13 cellular contexts compared by ENCODE assay signal in genomic region chr19:34555447-34555846, GRCh38.
DNase-seq lines count a peak whose midpoint lies in the region; TF ChIP-seq lines count a peak whose summit lies in the region.
"Had no signal": no experiment of that assay in that cellular context is flagged by ENCODE, and none has a peak within 500 bp of the region (broad histone marks: within the 10 kb centered on the region; RNA-seq: fewer than 3 reads in every experiment).

No MANE protein-coding gene starts in this region.

- H3K36me3 Mint-ChIP-seq in activated CD4-positive, alpha-beta T cell treated with anti-CD3 and anti-CD28 coated beads, Interleukin-2, amount 10 ng/mL, durations not matched to agents 24 days and 14 days (ENCODE audit: low read depth) = no peaks in the 10 kb centered on the region
- H3K36me3 Mint-ChIP-seq in activated CD4-positive, alpha-beta T cell treated with anti-CD3 and anti-CD28 coated beads, Interleukin-2, amount 10 ng/mL, durations not matched to agents 7 days and 5 days (ENCODE audit: low read depth) = no peaks in the 10 kb centered on the region
- H3K36me3 Mint-ChIP-seq: activated naive CD8-positive, alpha-beta T cell treated with anti-CD3 and anti-CD28 coated beads for 36 hours; CD8-positive, alpha-beta T cell; T-cell had no signal

- intact Hi-C loops in activated CD4-positive, alpha-beta T cell treated with anti-CD3 and anti-CD28 coated beads, Interleukin-2, amount 10 ng/mL, durations not matched to agents 24 days and 14 days (cut with micrococcal nuclease) = no loop called here
- intact Hi-C loops in mammary epithelial cell (cut with micrococcal nuclease) = no loop called here

- TF ChIP-seq CTCF in MM.1S (IDR thresholded peaks at IDR 0.05; ENCODE audit: low read length) = peak; percentile 58
- TF ChIP-seq CTCF in mammary epithelial cell (conservative IDR thresholded peaks at IDR 0.05 in 1 of 2, IDR thresholded peaks at IDR 0.05 in 1 of 2; ENCODE audit: extremely low read depth in 1 of 2, insufficient read depth in 1 of 2, low read depth in 1 of 2, low read length in 2 of 2) = peak; percentile 28 to 48
- TF ChIP-seq CTCF in retinal pigment epithelial cell (conservative IDR thresholded peaks at IDR 0.05; ENCODE audit: low read depth, low read length) = peak; percentile 22

- H4K20me1 ChIP-seq in MM.1S (ENCODE audit: insufficient read depth, low read length) (no peaks in the 10 kb centered on the region), mammary epithelial cell (ENCODE audit: insufficient read depth, low read length) (no peaks in the 10 kb centered on the region)

- dilution Hi-C loops in mammary epithelial cell (cut with HindIII; ENCODE audit: low sequenced_read_pairs) = no loop called here

- H3K27ac ChIP-seq in MM.1S (ENCODE audit: low read length) (no peak overlapping the region), mammary epithelial cell (ENCODE audit: insufficient read depth, low read depth, low read length) (no peak overlapping the region), caudate nucleus (ENCODE audit: low read depth, low read length) (no peak overlapping the region)
- H3K27ac ChIP-seq: heart right ventricle, prostate gland had no signal

- H3K36me3 ChIP-seq in MM.1S (replicated peaks; ENCODE audit: insufficient read depth, low read length) (no peaks in the 10 kb centered on the region), mammary epithelial cell (ENCODE audit: insufficient read depth, low read length) (no peaks in the 10 kb centered on the region)
- H3K36me3 ChIP-seq: heart right ventricle, prostate gland had no signal

- H3K9ac ChIP-seq in MM.1S (ENCODE audit: low read length) (no peak overlapping the region), mammary epithelial cell (ENCODE audit: insufficient read depth, low read length) (no peak overlapping the region)

- H3K4me3 ChIP-seq in MM.1S (ENCODE audit: low read length) = no peak overlapping the region
- H3K4me3 ChIP-seq in mammary epithelial cell (replicated peaks in 1 of 3; ENCODE audit: insufficient read depth in 1 of 3, low read depth in 2 of 3, low read length in 3 of 3) = no peak overlapping the region
- no peak overlapping the region for H3K4me3 ChIP-seq in retinal pigment epithelial cell (ENCODE audit: low read length)
- H3K4me3 ChIP-seq: heart right ventricle, prostate gland had no signal

- H3K9me2 ChIP-seq in MM.1S (replicated peaks; ENCODE audit: insufficient read depth, low read length) = no peaks in the 10 kb centered on the region

- CTCF ChIA-PET in mammary epithelial cell (lab: Charles Lee; ENCODE audit: low non-redundant PET) = no interaction called here
- CTCF ChIA-PET in activated CD4-positive, alpha-beta T cell treated with anti-CD3 and anti-CD28 coated beads, Interleukin-2, amount 10 ng/mL, durations not matched to agents 7 days and 5 days (lab: Charles Lee) = no interaction called here

- H3K9me3 Mint-ChIP-seq in activated CD4-positive, alpha-beta T cell treated with anti-CD3 and anti-CD28 coated beads, Interleukin-2, amount 10 ng/mL, durations not matched to agents 24 days and 14 days = no peaks in the 10 kb centered on the region
- peaks cover 5% of the 10 kb centered on the region for H3K9me3 Mint-ChIP-seq in activated CD4-positive, alpha-beta T cell treated with anti-CD3 and anti-CD28 coated beads, Interleukin-2, amount 10 ng/mL, durations not matched to agents 7 days and 5 days

- in situ Hi-C loops in mammary epithelial cell (cut with MboI; ENCODE audit: low sequenced_read_pairs in 2 of 2) = no loop called here

- no peak overlapping the region for H3K4me3 Mint-ChIP-seq in activated CD4-positive, alpha-beta T cell treated with anti-CD3 and anti-CD28 coated beads, Interleukin-2, amount 10 ng/mL, durations not matched to agents 24 days and 14 days
- no peak overlapping the region for H3K4me3 Mint-ChIP-seq in activated CD4-positive, alpha-beta T cell treated with anti-CD3 and anti-CD28 coated beads, Interleukin-2, amount 10 ng/mL, durations not matched to agents 7 days and 5 days
- H3K4me3 Mint-ChIP-seq: activated naive CD8-positive, alpha-beta T cell treated with anti-CD3 and anti-CD28 coated beads for 36 hours; CD8-positive, alpha-beta T cell; T-cell had no signal

- H2AFZ ChIP-seq in MM.1S (ENCODE audit: low read length) (0 out of 2 replicates have a peak overlapping the region, but pooled peaks have one; percentile 33), mammary epithelial cell (ENCODE audit: low read depth, low read length) (no peak overlapping the region)

- H3K27me3 Mint-ChIP-seq in activated CD4-positive, alpha-beta T cell treated with anti-CD3 and anti-CD28 coated beads, Interleukin-2, amount 10 ng/mL, durations not matched to agents 24 days and 14 days = no peaks in the 10 kb centered on the region
- H3K27me3 Mint-ChIP-seq in activated CD4-positive, alpha-beta T cell treated with anti-CD3 and anti-CD28 coated beads, Interleukin-2, amount 10 ng/mL, durations not matched to agents 7 days and 5 days = peaks cover 7% of the 10 kb centered on the region

- peaks cover 18% of the 10 kb centered on the region for H3K4me1 ChIP-seq in MM.1S (ENCODE audit: low read length)
- no peaks in the 10 kb centered on the region for H3K4me1 ChIP-seq in mammary epithelial cell (ENCODE audit: insufficient read depth, low read length)
- H3K4me1 ChIP-seq: heart right ventricle, prostate gland had no signal

- H3K9me3 ChIP-seq in MM.1S (replicated peaks; ENCODE audit: insufficient read depth, low read length) (no peaks in the 10 kb centered on the region), mammary epithelial cell (replicated peaks; ENCODE audit: insufficient read depth, low read length) (no peaks in the 10 kb centered on the region)
- H3K9me3 ChIP-seq: prostate gland had no signal

- POLR2A ChIA-PET in activated CD4-positive, alpha-beta T cell treated with anti-CD3 and anti-CD28 coated beads, Interleukin-2, amount 10 ng/mL, durations not matched to agents 7 days and 5 days (lab: Charles Lee) = no interaction called here

- H3K4me1 Mint-ChIP-seq in activated CD4-positive, alpha-beta T cell treated with anti-CD3 and anti-CD28 coated beads, Interleukin-2, amount 10 ng/mL, durations not matched to agents 24 days and 14 days = no peaks in the 10 kb centered on the region
- no peaks in the 10 kb centered on the region for H3K4me1 Mint-ChIP-seq in activated CD4-positive, alpha-beta T cell treated with anti-CD3 and anti-CD28 coated beads, Interleukin-2, amount 10 ng/mL, durations not matched to agents 7 days and 5 days
- H3K4me1 Mint-ChIP-seq: activated naive CD8-positive, alpha-beta T cell treated with anti-CD3 and anti-CD28 coated beads for 36 hours; T-cell had no signal

- WGBS in mammary epithelial cell (ENCODE audit: low coverage, missing lambda C conversion rate) = 55% methylated on average over 6 of the region's 6 CpGs

- H3K4me2 ChIP-seq in MM.1S (ENCODE audit: low read depth, low read length) (no peak overlapping the region), mammary epithelial cell (ENCODE audit: insufficient read depth, low read depth, low read length) (no peak overlapping the region)

- peak; percentile 10 for DNase-seq in activated CD4-positive, alpha-beta T cell treated with anti-CD3 and anti-CD28 coated beads for 48 hours
- DNase-seq in activated CD4-positive, alpha-beta T cell treated with anti-CD3 and anti-CD28 coated beads, Interleukin-2, amount 10 ng/mL, durations not matched to agents 24 days and 14 days = no peak
- DNase-seq in MM.1S (peak; percentile 69), mammary epithelial cell (peak; percentile 9), retinal pigment epithelial cell (ENCODE audit: low read depth) (no peak), GOT3 (lab: John Stamatoyannopoulos, UW) (no peak), caudate nucleus (lab: John Stamatoyannopoulos, UW) (no peak)
- DNase-seq in activated CD4-positive, alpha-beta T cell treated with anti-CD3 and anti-CD28 coated beads, Interleukin-2, amount 10 ng/mL, durations not matched to agents 7 days and 5 days = no peak
- DNase-seq: activated naive CD8-positive, alpha-beta T cell treated with anti-CD3 and anti-CD28 coated beads for 36 hours; CD8-positive, alpha-beta T cell; heart right ventricle; T-cell had no signal

- peaks cover 11% of the 10 kb centered on the region for H3F3A ChIP-seq in MM.1S (ENCODE audit: insufficient read depth, low read length)

- H3K79me2 ChIP-seq in MM.1S (ENCODE audit: low read length) = no peaks in the 10 kb centered on the region
- no peaks in the 10 kb centered on the region for H3K79me2 ChIP-seq in mammary epithelial cell (ENCODE audit: insufficient read depth, low read length)

- no TSS peak for BruUV-seq in mammary epithelial cell (replicated peaks; lab: Mats Ljungman, UMichigan)

- H3K27ac Mint-ChIP-seq in activated CD4-positive, alpha-beta T cell treated with anti-CD3 and anti-CD28 coated beads, Interleukin-2, amount 10 ng/mL, durations not matched to agents 24 days and 14 days = no peak overlapping the region
- no peak overlapping the region for H3K27ac Mint-ChIP-seq in activated CD4-positive, alpha-beta T cell treated with anti-CD3 and anti-CD28 coated beads, Interleukin-2, amount 10 ng/mL, durations not matched to agents 7 days and 5 days
- H3K27ac Mint-ChIP-seq: activated naive CD8-positive, alpha-beta T cell treated with anti-CD3 and anti-CD28 coated beads for 36 hours; CD8-positive, alpha-beta T cell; T-cell had no signal

- H3K27me3 ChIP-seq in MM.1S (replicated peaks; ENCODE audit: insufficient read depth, low read length) (no peaks in the 10 kb centered on the region), mammary epithelial cell (ENCODE audit: insufficient read depth, low read length) (no peaks in the 10 kb centered on the region)

Comparison
In these comparisons a context has a peak if more than half of its experiments do, and no peak if none do; other contexts are left out.
1. DNase-seq: peak in activated CD4-positive, alpha-beta T cell treated with anti-CD3 and anti-CD28 coated beads for 48 hours (single experiment), MM.1S (single experiment) and mammary epithelial cell (single experiment); none in activated CD4-positive, alpha-beta T cell treated with anti-CD3 and anti-CD28 coated beads, Interleukin-2, amount 10 ng/mL, durations not matched to agents 24 days and 14 days (single experiment), retinal pigment epithelial cell (single experiment), GOT3 (single experiment), activated CD4-positive, alpha-beta T cell treated with anti-CD3 and anti-CD28 coated beads, Interleukin-2, amount 10 ng/mL, durations not matched to agents 7 days and 5 days (single experiment) and caudate nucleus (0 of 61).
2. Peak in every context shown above with its lines, with median percentiles within 50 percentile points of each other: CTCF ChIP-seq.